In genomic region chr1:185404864-185405568, GRCh38 we compare ENCODE assay signal across 18 cellular contexts.
DNase-seq lines count a peak whose midpoint lies in the region; ATAC-seq, FAIRE-seq and TF ChIP-seq lines count a peak whose summit lies in the region.
"Had no signal": no experiment of that assay in that cellular context is flagged by ENCODE, and none has a peak within 500 bp of the region (broad histone marks: within the 10 kb centered on the region; RNA-seq: fewer than 3 reads in every experiment).

No MANE protein-coding gene starts in this region.

- H3K9me3 ChIP-seq in small intestine (ENCODE audit: control insufficient read depth, low read depth) (no peaks in the 10 kb centered on the region), body of pancreas (no peaks in the 10 kb centered on the region), ovary (no peaks in the 10 kb centered on the region)

- H3K4me1 ChIP-seq in small intestine (ENCODE audit: control insufficient read depth in 2 of 2, insufficient read depth in 1 of 2, low read depth in 1 of 2, low read length in 1 of 2) (peaks cover 0 to 2% of the 10 kb centered on the region in 2 donors), body of pancreas (no peaks in the 10 kb centered on the region), ovary (ENCODE audit: insufficient read depth) (no peaks in the 10 kb centered on the region)

- no peak for ATAC-seq in body of pancreas
- ATAC-seq in activated CD8-positive, alpha-beta memory T cell treated with anti-CD3 and anti-CD28 coated beads, Interleukin-2, amount 10 ng/mL, durations not matched to agents 7 days and 5 days, result no peak
- ATAC-seq: activated CD4-positive, CD25-positive, alpha-beta regulatory T cell treated with anti-CD3 and anti-CD28 coated beads, Interleukin-2, amount 50 U/mL, for 24 hours; activated naive CD4-positive, alpha-beta T cell treated with anti-CD3 and anti-CD28 coated beads, Interleukin-2, amount 50 U/mL, for 72 hours had no signal

- H3K27me3 ChIP-seq in small intestine (ENCODE audit: control insufficient read depth in 2 of 2, insufficient read depth in 2 of 2, low read length in 2 of 2) (no peaks in the 10 kb centered on the region), body of pancreas (no peaks in the 10 kb centered on the region), ovary (no peaks in the 10 kb centered on the region)

- FAIRE-seq in small intestine (lab: Jason Lieb, UNC), result no peak
- FAIRE-seq: A204.1 had no signal

- H3K4me3 ChIP-seq in fibroblast of mammary gland (ENCODE audit: control insufficient read depth, low read depth, low read length) (no peak overlapping the region), small intestine (ENCODE audit: low read depth in 1 of 2, low read length in 2 of 2) (no peak overlapping the region), body of pancreas (no peak overlapping the region), ovary (no peak overlapping the region)

- TF ChIP-seq POLR2A in body of pancreas (IDR thresholded peaks at IDR 0.05) (no peak), ovary (IDR thresholded peaks at IDR 0.05) (no peak)

- WGBS in small intestine, 3 donors, result 37 to 70% (median 60%) methylated on average over 7 of the region's 7 CpGs
- WGBS in body of pancreas, 2 donors, result 68 to 79% methylated on average over 7 of the region's 7 CpGs
- 60 to 63% (median 60%) methylated on average over 7 of the region's 7 CpGs for WGBS in ovary, 3 donors

- CTCF ChIA-PET in activated CD8-positive, alpha-beta memory T cell treated with anti-CD3 and anti-CD28 coated beads, Interleukin-2, amount 10 ng/mL, durations not matched to agents 7 days and 5 days (lab: Charles Lee), result interaction anchor here (1.0 kb wide), 1 partner anchor 155 kb away, joined by 4 read pairs; no protein-coding TSS in a partner anchor

- peaks cover 16% of the 10 kb centered on the region for H3K36me3 Mint-ChIP-seq in activated T-helper 1 cell treated with anti-CD3 and anti-CD28 coated beads, Interleukin-12 subunit alpha, Interleukin-12 subunit beta, Interleukin-2, Interleukin-4 antibody, amounts not matched to agents 30 ng/mL and 10 ng/mL and 1 ng/mL, durations not matched to agents 14 hours and 24 hours and 36 hours (ENCODE audit: low read depth)
- peaks cover 43% of the 10 kb centered on the region for H3K36me3 Mint-ChIP-seq in activated CD8-positive, alpha-beta memory T cell treated with anti-CD3 and anti-CD28 coated beads, Interleukin-2, amount 10 ng/mL, durations not matched to agents 7 days and 5 days
- H3K36me3 Mint-ChIP-seq: naive B cell had no signal

- intact Hi-C loops in activated T-helper 1 cell treated with anti-CD3 and anti-CD28 coated beads, Interleukin-12 subunit alpha, Interleukin-12 subunit beta, Interleukin-2, Interleukin-4 antibody, amounts not matched to agents 30 ng/mL and 10 ng/mL and 1 ng/mL, durations not matched to agents 14 hours and 24 hours and 36 hours (cut with micrococcal nuclease), result no loop called here
- intact Hi-C loops in body of pancreas (cut with DNase I) (no loop called here), ovary (cut with DNase I) (no loop called here)

- no peaks in the 10 kb centered on the region for H3K36me3 ChIP-seq in small intestine (ENCODE audit: control insufficient read depth in 2 of 2, insufficient read depth in 2 of 2, low read length in 2 of 2)
- no peaks in the 10 kb centered on the region for H3K36me3 ChIP-seq in body of pancreas (replicated peaks in 1 of 2; ENCODE audit: insufficient read depth in 1 of 2, low read depth in 2 of 2)
- H3K36me3 ChIP-seq in ovary, result no peaks in the 10 kb centered on the region

- peak overlapping the region; percentile 43 for H3K4me3 Mint-ChIP-seq in activated T-helper 1 cell treated with anti-CD3 and anti-CD28 coated beads, Interleukin-12 subunit alpha, Interleukin-12 subunit beta, Interleukin-2, Interleukin-4 antibody, amounts not matched to agents 30 ng/mL and 10 ng/mL and 1 ng/mL, durations not matched to agents 14 hours and 24 hours and 36 hours
- no peak overlapping the region for H3K4me3 Mint-ChIP-seq in activated CD8-positive, alpha-beta memory T cell treated with anti-CD3 and anti-CD28 coated beads, Interleukin-2, amount 10 ng/mL, durations not matched to agents 7 days and 5 days
- H3K4me3 Mint-ChIP-seq: CD8-positive, alpha-beta memory T cell; naive B cell had no signal

- H3K9me3 Mint-ChIP-seq in activated T-helper 1 cell treated with anti-CD3 and anti-CD28 coated beads, Interleukin-12 subunit alpha, Interleukin-12 subunit beta, Interleukin-2, Interleukin-4 antibody, amounts not matched to agents 30 ng/mL and 10 ng/mL and 1 ng/mL, durations not matched to agents 14 hours and 24 hours and 36 hours, result peaks cover 35% of the 10 kb centered on the region
- H3K9me3 Mint-ChIP-seq in activated CD8-positive, alpha-beta memory T cell treated with anti-CD3 and anti-CD28 coated beads, Interleukin-2, amount 10 ng/mL, durations not matched to agents 7 days and 5 days (ENCODE audit: low read depth), result peaks cover 19% of the 10 kb centered on the region
- H3K9me3 Mint-ChIP-seq: activated naive CD4-positive, alpha-beta T cell treated with anti-CD3 and anti-CD28 coated beads, Interleukin-2, amount 50 U/mL, for 72 hours had no signal

- no peaks in the 10 kb centered on the region for H3K27me3 Mint-ChIP-seq in activated T-helper 1 cell treated with anti-CD3 and anti-CD28 coated beads, Interleukin-12 subunit alpha, Interleukin-12 subunit beta, Interleukin-2, Interleukin-4 antibody, amounts not matched to agents 30 ng/mL and 10 ng/mL and 1 ng/mL, durations not matched to agents 14 hours and 24 hours and 36 hours (ENCODE audit: insufficient read depth)
- H3K27me3 Mint-ChIP-seq in activated CD8-positive, alpha-beta memory T cell treated with anti-CD3 and anti-CD28 coated beads, Interleukin-2, amount 10 ng/mL, durations not matched to agents 7 days and 5 days, result no peaks in the 10 kb centered on the region

- TF ChIP-seq CTCF in fibroblast of mammary gland (conservative IDR thresholded peaks at IDR 0.05; ENCODE audit: control insufficient read depth, insufficient read depth, low read depth, low read length), result no peak
- no peak for TF ChIP-seq CTCF in body of pancreas (IDR thresholded peaks at IDR 0.05)
- no peak for TF ChIP-seq CTCF in ovary (IDR thresholded peaks at IDR 0.05)

- H3K27ac ChIP-seq in small intestine (ENCODE audit: low read depth in 1 of 2, low read length in 1 of 2) (no peak overlapping the region), body of pancreas (no peak overlapping the region), ovary (no peak overlapping the region)

- DNase-seq in SKM-1 treated with dmso at 0.1 percent for 144 hours (lab: John Stamatoyannopoulos, UW; ENCODE audit: unreplicated experiment) (peak; percentile 14), SKM-1 (lab: John Stamatoyannopoulos, UW; ENCODE audit: unreplicated experiment) (no peak), fibroblast of mammary gland (ENCODE audit: low read depth) (peak; percentile 4), small intestine (peak; percentile 51), body of pancreas (no peak), ovary (no peak)
- DNase-seq in activated T-helper 1 cell treated with anti-CD3 and anti-CD28 coated beads, Interleukin-12 subunit alpha, Interleukin-12 subunit beta, Interleukin-2, Interleukin-4 antibody, amounts not matched to agents 30 ng/mL and 10 ng/mL and 1 ng/mL, durations not matched to agents 14 hours and 24 hours and 36 hours (ENCODE audit: low spot score), result no peak
- DNase-seq in activated CD8-positive, alpha-beta memory T cell treated with anti-CD3 and anti-CD28 coated beads, Interleukin-2, amount 10 ng/mL, durations not matched to agents 7 days and 5 days, result no peak
- DNase-seq: activated T-cell treated with anti-CD3 and anti-CD28 coated beads for 4 hours; CD8-positive, alpha-beta memory T cell; HCEC 1CT; kidney glomerular epithelial cell; naive B cell; retina; SW 1271 had no signal

- peaks cover 35% of the 10 kb centered on the region for H3K4me1 Mint-ChIP-seq in activated T-helper 1 cell treated with anti-CD3 and anti-CD28 coated beads, Interleukin-12 subunit alpha, Interleukin-12 subunit beta, Interleukin-2, Interleukin-4 antibody, amounts not matched to agents 30 ng/mL and 10 ng/mL and 1 ng/mL, durations not matched to agents 14 hours and 24 hours and 36 hours (ENCODE audit: low read depth)
- H3K4me1 Mint-ChIP-seq in activated CD8-positive, alpha-beta memory T cell treated with anti-CD3 and anti-CD28 coated beads, Interleukin-2, amount 10 ng/mL, durations not matched to agents 7 days and 5 days, result peaks cover 38% of the 10 kb centered on the region

- no peak overlapping the region for H3K27ac Mint-ChIP-seq in activated T-helper 1 cell treated with anti-CD3 and anti-CD28 coated beads, Interleukin-12 subunit alpha, Interleukin-12 subunit beta, Interleukin-2, Interleukin-4 antibody, amounts not matched to agents 30 ng/mL and 10 ng/mL and 1 ng/mL, durations not matched to agents 14 hours and 24 hours and 36 hours
- no peak overlapping the region for H3K27ac Mint-ChIP-seq in activated CD8-positive, alpha-beta memory T cell treated with anti-CD3 and anti-CD28 coated beads, Interleukin-2, amount 10 ng/mL, durations not matched to agents 7 days and 5 days
- H3K27ac Mint-ChIP-seq: activated naive CD4-positive, alpha-beta T cell treated with anti-CD3 and anti-CD28 coated beads, Interleukin-2, amount 50 U/mL, for 72 hours had no signal

- TF ChIP-seq EP300 in ovary (IDR thresholded peaks at IDR 0.05), result no peak

Comparison
In these comparisons a context has a peak if more than half of its experiments do, and no peak if none do; other contexts are left out.
1. DNase-seq: peak in SKM-1 treated with dmso at 0.1 percent for 144 hours (single experiment), fibroblast of mammary gland (single experiment) and small intestine (single experiment); none in SKM-1 (single experiment), activated T-helper 1 cell treated with anti-CD3 and anti-CD28 coated beads, Interleukin-12 subunit alpha, Interleukin-12 subunit beta, Interleukin-2, Interleukin-4 antibody, amounts not matched to agents 30 ng/mL and 10 ng/mL and 1 ng/mL, durations not matched to agents 14 hours and 24 hours and 36 hours (single experiment), body of pancreas (0 of 4), activated CD8-positive, alpha-beta memory T cell treated with anti-CD3 and anti-CD28 coated beads, Interleukin-2, amount 10 ng/mL, durations not matched to agents 7 days and 5 days (single experiment) and ovary (0 of 5).